Comparison of ENCODE assay signal across 24 cellular contexts in genomic region chr1:229704157-229704556, GRCh38.
"Had no signal": no experiment of that assay in that cellular context is flagged by ENCODE, and none has a peak within 500 bp of the region (broad histone marks: within the 10 kb centered on the region; RNA-seq: fewer than 3 reads in every experiment).

No MANE protein-coding gene starts in this region.

- H3K36me3 Mint-ChIP-seq: mesothelial cell of epicardium; naive thymus-derived CD4-positive, alpha-beta T cell; stimulated activated memory B cell treated with anti-CD40 and anti-IgM and Interleukin-4, amounts not matched to agents 10 μg/mL and 1 μg/mL and 100 μg/mL, for 72 hours had no signal

- H3K4me3 ChIP-seq: left ventricle myocardium inferior, lung, ovary, right atrium auricular region, right lobe of liver, smooth muscle cell, stomach, testis, thyroid gland, transverse colon, upper lobe of left lung, vagina had no signal

- H3K27me3 Mint-ChIP-seq: progenitor cell of endocrine pancreas had no signal

- H3K27ac ChIP-seq: left ventricle myocardium inferior, ovary, right atrium auricular region, right lobe of liver, stomach, testis, thyroid gland, transverse colon, upper lobe of left lung, vagina had no signal

- H3K36me3 ChIP-seq: left ventricle myocardium inferior, ovary, right atrium auricular region, right lobe of liver, stomach, thyroid gland, transverse colon, upper lobe of left lung, vagina had no signal

- H3K9me3 ChIP-seq: ovary, right lobe of liver, testis, thyroid gland had no signal

- H3K4me2 ChIP-seq: smooth muscle cell had no signal

- H3K4me1 Mint-ChIP-seq: mesothelial cell of epicardium; naive thymus-derived CD4-positive, alpha-beta T cell; stimulated activated memory B cell treated with anti-CD40 and anti-IgM and Interleukin-4, amounts not matched to agents 10 μg/mL and 1 μg/mL and 100 μg/mL, for 72 hours had no signal

- H3K27ac Mint-ChIP-seq: mesothelial cell of epicardium; naive thymus-derived CD4-positive, alpha-beta T cell; natural killer cell treated with Interleukin-12 subunit alpha and Interleukin-12 subunit beta and Interleukin-15 and Interleukin-18, amount 100 ng/mL, for 72 hours; progenitor cell of endocrine pancreas; stimulated activated memory B cell treated with anti-CD40 and anti-IgM and Interleukin-4, amounts not matched to agents 10 μg/mL and 1 μg/mL and 100 μg/mL, for 72 hours had no signal

- H3K4me1 ChIP-seq: right atrium auricular region, right lobe of liver, thyroid gland, transverse colon, upper lobe of left lung, vagina had no signal

- ATAC-seq: naive thymus-derived CD4-positive, alpha-beta T cell; natural killer cell treated with Interleukin-12 subunit alpha and Interleukin-12 subunit beta and Interleukin-15 and Interleukin-18, amount 100 ng/mL, for 72 hours; right lobe of liver; stimulated activated memory B cell treated with anti-CD40 and anti-IgM and Interleukin-4, amounts not matched to agents 10 μg/mL and 1 μg/mL and 100 μg/mL, for 72 hours; stimulated activated naive CD8-positive, alpha-beta T cell treated with anti-CD3 and anti-CD28 coated beads, Interleukin-15, Interleukin-2, amounts not matched to agents 100 U/mL and 50 U/mL, for 24 hours had no signal

- H3K4me3 Mint-ChIP-seq: mesothelial cell of epicardium; naive thymus-derived CD4-positive, alpha-beta T cell; natural killer cell treated with Interleukin-12 subunit alpha and Interleukin-12 subunit beta and Interleukin-15 and Interleukin-18, amount 100 ng/mL, for 72 hours; stimulated activated memory B cell treated with anti-CD40 and anti-IgM and Interleukin-4, amounts not matched to agents 10 μg/mL and 1 μg/mL and 100 μg/mL, for 72 hours had no signal

- DNase-seq: islet precursor cell; left ventricle myocardium inferior; mesendoderm; naive thymus-derived CD4-positive, alpha-beta T cell; ovary; right lobe of liver; stimulated activated CD4-positive, alpha-beta T cell treated with anti-CD3 and anti-CD28 coated beads, Interleukin-1b, Interleukin-23, amount 100 ng/mL, for 48 hours; stimulated activated CD4-positive, alpha-beta T cell treated with anti-CD3 and anti-CD28 coated beads, Interleukin-2, amount 100 ng/mL, for 48 hours; stimulated activated CD4-positive, alpha-beta T cell treated with anti-CD3 and anti-CD28 coated beads, Interleukin-4, amount 100 ng/mL, for 4 hours; stimulated activated CD8-positive, alpha-beta memory T cell treated with anti-CD3 and anti-CD28 coated beads, Interleukin-4, amount 100 ng/mL, for 48 hours; stimulated activated naive CD8-positive, alpha-beta T cell treated with anti-CD3 and anti-CD28 coated beads, Interleukin-15, Interleukin-2, amounts not matched to agents 100 U/mL and 50 U/mL, for 24 hours; stomach; testis; thyroid gland; transverse colon; upper lobe of left lung had no signal

- H3K27me3 ChIP-seq: ovary, right atrium auricular region, right lobe of liver, stomach, testis, thyroid gland, transverse colon, upper lobe of left lung, vagina had no signal
